1 cellular context compared by ENCODE assay signal in genomic region chr3:51386852-51387229, GRCh38.
TF ChIP-seq lines count a peak whose summit lies in the region.

No MANE protein-coding gene starts in this region.

TF ChIP-seq in IMR-90, 13 proteins besides CTCF, POLR2A, EP300 and RAD21 (continued from another document):
- TF ChIP-seq RFX5 (IDR thresholded peaks at IDR 0.05; ENCODE audit: low read depth, low read length), result no peak
- no peak for TF ChIP-seq FOS (IDR thresholded peaks at IDR 0.05; ENCODE audit: low read depth, low read length)
- no peak for TF ChIP-seq MXI1 (IDR thresholded peaks at IDR 0.05; ENCODE audit: borderline replicate concordance, low read depth, low read length)
- no peak for TF ChIP-seq CEBPB (IDR thresholded peaks at IDR 0.05; ENCODE audit: low read depth, low read length)
- no peak for TF ChIP-seq SMC3 (IDR thresholded peaks at IDR 0.05; ENCODE audit: low read depth, low read length)
TF ChIP-seq in IMR-90: peak in this region for 0.
